In genomic region chr22:24208012-24208749, GRCh38 we compare ENCODE assay signal across 8 cellular contexts. TPM values are rescaled to one million over a fixed set of nuclear protein-coding genes. Genes with fewer than 3 reads are reported as not detected.
DNase-seq lines count a peak whose midpoint lies in the region; ATAC-seq, FAIRE-seq and TF ChIP-seq lines count a peak whose summit lies in the region.

No MANE protein-coding gene starts in this region.

- no peak for FAIRE-seq in RCC 7860 (lab: Jason Lieb, UNC)

- ATAC-seq in mucosa of descending colon (peak; percentile 92), HG03460 (IDR thresholded peaks at IDR 0.05; ENCODE audit: unreplicated experiment) (no peak), HG03139 (IDR thresholded peaks at IDR 0.05; ENCODE audit: unreplicated experiment) (no peak)

- intact Hi-C loops in dorsolateral prefrontal cortex (cut with DNase I) = no loop called here
- intact Hi-C loops in mucosa of descending colon (cut with DNase I, micrococcal nuclease) = no loop called here

- H3K9me3 ChIP-seq in mucosa of descending colon = no peaks in the 10 kb centered on the region

- DNase-seq in GF-D8 (lab: John Stamatoyannopoulos, UW) (peak; percentile 96), RCC 7860 (ENCODE audit: low spot score) (peak; percentile 62), dorsolateral prefrontal cortex (no peak), mucosa of descending colon (no peak), ecto neural progenitor cell (ENCODE audit: low spot score) (no peak)
- no peak for DNase-seq in stimulated activated CD4-positive, alpha-beta T cell treated with anti-CD3 and anti-CD28 coated beads, Interleukin-15, amount 100 ng/mL, for 24 hours

- H3K27ac ChIP-seq in dorsolateral prefrontal cortex = peak overlapping the region in 49 of 59 donors; percentile 6 to 87 (median 65)

- H3K4me3 ChIP-seq in dorsolateral prefrontal cortex (no peak overlapping the region), mucosa of descending colon (no peak overlapping the region)

- no peak for TF ChIP-seq CTCF in dorsolateral prefrontal cortex (IDR thresholded peaks at IDR 0.05 in 54 of 56, conservative IDR thresholded peaks at IDR 0.05 in 2 of 56; ENCODE audit: low read depth in 1 of 56, partially characterized antibody in 56 of 56)
- TF ChIP-seq CTCF in mucosa of descending colon (IDR thresholded peaks at IDR 0.05) = no peak

- H3K36me3 ChIP-seq in mucosa of descending colon (ENCODE audit: low read depth) = no peaks in the 10 kb centered on the region

- H3K27me3 ChIP-seq in dorsolateral prefrontal cortex = no peaks in the 10 kb centered on the region

- H3K4me1 ChIP-seq in mucosa of descending colon (ENCODE audit: low read depth) = peaks cover 14% of the 10 kb centered on the region

RNA-seq across cellular contexts. Expression of gene SUSD2, which starts 26.9 kb away (rescaled TPM):
- 10 to 100 TPM in 2 of 120 experiments, 1 to 10 TPM in 96, under 1 TPM in 22; 0.41 to 16.9 (median 1.5) TPM for total RNA-seq in dorsolateral prefrontal cortex
- total RNA-seq in mucosa of descending colon = 1 to 10 TPM; 1.3 to 3.9 (median 3.3) TPM

RNA-seq across cellular contexts. Expression of gene GGT5, which starts 36.7 kb away (rescaled TPM):
- total RNA-seq in dorsolateral prefrontal cortex (10 to 100 TPM in 113 of 120 experiments, 1 to 10 TPM in 7; 5.9 to 50.2 (median 18.8) TPM), mucosa of descending colon (10 to 100 TPM in 1 of 3 donors, 1 to 10 TPM in 2; 2.3 to 14.7 (median 6.6) TPM)

Comparison
In these comparisons a context has a peak if more than half of its experiments do, and no peak if none do; other contexts are left out.
1. DNase-seq: peak in GF-D8 (single experiment) and RCC 7860 (single experiment); none in dorsolateral prefrontal cortex (0 of 10), mucosa of descending colon (0 of 3), stimulated activated CD4-positive, alpha-beta T cell treated with anti-CD3 and anti-CD28 coated beads, Interleukin-15, amount 100 ng/mL, for 24 hours (single experiment) and ecto neural progenitor cell (single experiment).